In the genomic region with DNA sequence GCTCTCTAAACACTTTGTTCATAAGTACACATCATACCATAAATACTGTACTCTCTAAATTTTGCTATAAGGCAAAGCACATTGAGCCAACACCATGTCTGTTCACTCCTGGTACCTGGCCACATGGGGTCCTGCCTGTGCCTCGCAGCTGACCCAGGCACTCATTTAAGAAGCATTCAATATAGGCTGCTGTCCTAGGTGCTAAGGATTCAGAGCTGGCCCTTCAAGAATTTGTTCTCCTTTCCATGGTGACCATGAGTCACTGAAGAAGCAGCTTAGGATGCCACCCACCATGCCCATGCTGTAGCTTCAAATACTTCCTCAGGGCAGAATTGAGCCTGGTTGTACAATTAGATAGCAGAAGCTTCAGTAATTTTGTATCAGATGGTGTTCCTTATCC, we compare ENCODE assay signal across 13 cellular contexts. TPM values are rescaled to one million over a fixed set of nuclear protein-coding genes. Genes with fewer than 3 reads are reported as not detected.
DNase-seq lines count a peak whose midpoint lies in the region; ATAC-seq and TF ChIP-seq lines count a peak whose summit lies in the region.
"Had no signal": no experiment of that assay in that cellular context is flagged by ENCODE, and none has a peak within 500 bp of the region (broad histone marks: within the 10 kb centered on the region; RNA-seq: fewer than 3 reads in every experiment).

No MANE protein-coding gene starts in this region.

- no peaks in the 10 kb centered on the region for H3K9me3 ChIP-seq in IMR-90 (ENCODE audit: control insufficient read depth, insufficient read depth, low read length)
- no peaks in the 10 kb centered on the region for H3K9me3 ChIP-seq in right atrium auricular region
- H3K9me3 ChIP-seq: BLaER1 had no signal

- TF ChIP-seq CTCF in AG04449 (IDR thresholded peaks at IDR 0.05; ENCODE audit: insufficient read depth, low read length, missing control alignments): peak; percentile 6
- TF ChIP-seq CTCF in IMR-90 (conservative IDR thresholded peaks at IDR 0.05; ENCODE audit: low read depth, low read length): no peak
- no peak for TF ChIP-seq CTCF in WTC11 (IDR thresholded peaks at IDR 0.05)
- TF ChIP-seq CTCF in right atrium auricular region (IDR thresholded peaks at IDR 0.05): no peak

- no peak overlapping the region for H3K27ac Mint-ChIP-seq in WTC11

- TF ChIP-seq POLR2A in IMR-90 (IDR thresholded peaks at IDR 0.05; ENCODE audit: low read depth, low read length): no peak

- in situ Hi-C loops in IMR-90 (cut with MboI; ENCODE audit: low sequenced_read_pairs): loop anchor here (10.0 kb wide), 1 partner anchor 140 kb away; no protein-coding TSS in a partner anchor

- H3K9me3 Mint-ChIP-seq in WTC11: no peaks in the 10 kb centered on the region

- H3K56ac ChIP-seq in IMR-90 (ENCODE audit: extremely low read depth, insufficient read depth, low read length): no peak overlapping the region

- H3K4ac ChIP-seq in IMR-90 (ENCODE audit: low read depth, low read length): no peak overlapping the region

- peaks cover 10% of the 10 kb centered on the region for H3K4me1 Mint-ChIP-seq in WTC11

- intact Hi-C loops in IMR-90 (cut with micrococcal nuclease): loop anchor here (1.0 kb wide), 1 partner anchor 45 kb away; no protein-coding TSS in a partner anchor

- DNase-seq in AG04449 (ENCODE audit: low read depth, low spot score) (no peak), IMR-90 (peak; percentile 40), WTC11 (ENCODE audit: low spot score) (peak; percentile 29), iPS DF 19.7 (ENCODE audit: low read depth, low spot score) (peak; percentile 12), SW 1271 (lab: John Stamatoyannopoulos, UW) (no peak), NCI-H82 (lab: John Stamatoyannopoulos, UW) (no peak), right atrium auricular region (ENCODE audit: low spot score) (no peak), substantia nigra (lab: John Stamatoyannopoulos, UW) (no peak)
- DNase-seq: activated CD8-positive, alpha-beta memory T cell treated with anti-CD3 and anti-CD28 coated beads, Interleukin-2, amount 50 U/mL, for 48 hours; aorta; NCI-H1436 treated with DMSO at 0.1 percent for 48 hours; NK-92 treated with Interleukin-12 subunit alpha and Interleukin-12 subunit beta, amount 100 ng/mL, for 24 hours had no signal

- no peak overlapping the region for H2BK120ac ChIP-seq in IMR-90 (ENCODE audit: low read depth, low read length)

- H3K36me3 Mint-ChIP-seq in WTC11: no peaks in the 10 kb centered on the region

- no peak overlapping the region for H2AK5ac ChIP-seq in IMR-90 (ENCODE audit: low read depth, low read length)

- POLR2A ChIA-PET in AG04449 (lab: Yijun Ruan, JAX) (interaction anchor here (1.0 to 1.3 kb wide), 2 partner anchors 146 to 151 kb away, joined by 5 read pairs; no protein-coding TSS in a partner anchor), IMR-90 (lab: Charles Lee; ENCODE audit: unreplicated experiment) (no interaction called here), WTC11 (lab: Charles Lee) (no interaction called here)

- H3K27me3 ChIP-seq in IMR-90 (ENCODE audit: control insufficient read depth, insufficient read depth, low read length): no peaks in the 10 kb centered on the region
- H3K27me3 ChIP-seq in right atrium auricular region: no peaks in the 10 kb centered on the region
- H3K27me3 ChIP-seq: BLaER1 had no signal

- no peak overlapping the region for H2BK5ac ChIP-seq in IMR-90 (ENCODE audit: low read depth, low read length, poor library complexity, severe bottlenecking)

- no peak overlapping the region for H2AFZ ChIP-seq in IMR-90 (replicated peaks; ENCODE audit: low read length, poor library complexity)

- H4K20me1 ChIP-seq in IMR-90 (ENCODE audit: insufficient read depth, low read length): no peaks in the 10 kb centered on the region
- H4K20me1 ChIP-seq: BLaER1 had no signal

- no peaks in the 10 kb centered on the region for H3K4me1 ChIP-seq in IMR-90 (ENCODE audit: control insufficient read depth, insufficient read depth, low read length)
- peaks cover 0 to 5% of the 10 kb centered on the region in 2 donors for H3K4me1 ChIP-seq in right atrium auricular region

- no peak overlapping the region for H3K18ac ChIP-seq in IMR-90 (ENCODE audit: low read depth, low read length)

- H3K36me3 ChIP-seq in IMR-90 (ENCODE audit: control insufficient read depth, insufficient read depth, low read length) (no peaks in the 10 kb centered on the region), right atrium auricular region (no peaks in the 10 kb centered on the region)

- H2AK9ac ChIP-seq in IMR-90 (replicated peaks; ENCODE audit: low read depth, low read length, poor library complexity): no peak overlapping the region

- H4K5ac ChIP-seq in IMR-90 (ENCODE audit: low read depth, low read length): no peak overlapping the region

- no peak overlapping the region for H2BK15ac ChIP-seq in IMR-90 (ENCODE audit: low read depth, low read length)

- H3K4me2 ChIP-seq in IMR-90 (ENCODE audit: low read depth, low read length): no peak overlapping the region
- H3K4me2 ChIP-seq: BLaER1 had no signal

- H3K27ac ChIP-seq in IMR-90 (ENCODE audit: insufficient read depth, low read length): no peak overlapping the region
- no peak overlapping the region for H3K27ac ChIP-seq in right atrium auricular region
- H3K27ac ChIP-seq in substantia nigra (ENCODE audit: low read depth, low read length, poor library complexity, severe bottlenecking): no peak overlapping the region
- H3K27ac ChIP-seq: BLaER1 had no signal

- H2BK20ac ChIP-seq in IMR-90 (ENCODE audit: low read depth, low read length): no peak overlapping the region

- no peaks in the 10 kb centered on the region for H3K79me1 ChIP-seq in IMR-90 (ENCODE audit: low read depth in 1 of 2, low read length in 2 of 2)

- H3K9me1 ChIP-seq in IMR-90 (ENCODE audit: insufficient read depth, low read length): no peaks in the 10 kb centered on the region

- 60% methylated on average over 1 of the region's 1 CpG; no CpG with 5 or more reads in 1 of the 2 experiments for WGBS in IMR-90 (ENCODE audit: extremely low coverage in 2 of 2, insufficient read length in 1 of 2), 2 experiments

- dilution Hi-C loops in IMR-90 (cut with HindIII; ENCODE audit: low sequenced_read_pairs, unreplicated experiment): loop anchor here (25.0 kb wide), 1 partner anchor 248 kb away; no protein-coding TSS in a partner anchor

- H3K23ac ChIP-seq in IMR-90 (ENCODE audit: low read depth, low read length): no peak overlapping the region

- CTCF ChIA-PET in AG04449 (lab: Yijun Ruan, JAX) (interaction anchor here (0.8 to 13.4 kb wide), 29 partner anchors 8 to 300 kb away, joined by 3 to 408 read pairs (median 36); a partner anchor contains a TSS), IMR-90 (lab: Yijun Ruan, JAX) (interaction anchor here (1.1 to 4.2 kb wide), 2 partner anchors 18 to 150 kb away, joined by 3 to 20 read pairs; no protein-coding TSS in a partner anchor), WTC11 (lab: Charles Lee) (interaction anchor here (0.6 to 2.3 kb wide), 8 partner anchors 16 to 299 kb away, joined by 3 to 15 read pairs (median 6); a partner anchor contains a TSS)

- no peak overlapping the region for H3K9ac ChIP-seq in IMR-90 (ENCODE audit: low read depth, low read length)
- H3K9ac ChIP-seq: BLaER1 had no signal

- TF ChIP-seq RAD21 in IMR-90 (IDR thresholded peaks at IDR 0.05; ENCODE audit: low read length): no peak

- no peak overlapping the region for H4K91ac ChIP-seq in IMR-90 (ENCODE audit: insufficient read depth, low read depth, low read length)

- no peak overlapping the region for H4K8ac ChIP-seq in IMR-90 (ENCODE audit: low read depth in 2 of 2, low read length in 2 of 2)

- H3K4me3 Mint-ChIP-seq in WTC11: no peak overlapping the region

- ATAC-seq in IMR-90 (ENCODE audit: low read depth) (peak; percentile 56; the same call in 1 of the 2 replicates), WTC11 (peak; percentile 68)

- BruUV-seq in IMR-90 (replicated peaks; lab: Mats Ljungman, UMichigan): no TSS peak

- H3K27me3 Mint-ChIP-seq in WTC11 (ENCODE audit: low read depth): no peaks in the 10 kb centered on the region

- H3K14ac ChIP-seq in IMR-90 (replicated peaks; ENCODE audit: low read depth, low read length): no peak overlapping the region

- H3K4me3 ChIP-seq in AG04449 (ENCODE audit: low read depth, low read length): no peak overlapping the region
- H3K4me3 ChIP-seq in IMR-90 (ENCODE audit: insufficient read depth, low read depth, low read length): no peak overlapping the region
- H3K4me3 ChIP-seq in right atrium auricular region: no peak overlapping the region
- H3K4me3 ChIP-seq: BLaER1 had no signal

TF ChIP-seq in IMR-90, 13 proteins besides CTCF, POLR2A, EP300 and RAD21 (continues in another document):
- TF ChIP-seq SMC3 (IDR thresholded peaks at IDR 0.05; ENCODE audit: low read depth, low read length) (no peak), MAFK (IDR thresholded peaks at IDR 0.05; ENCODE audit: low read depth, low read length) (no peak), CHD1 (IDR thresholded peaks at IDR 0.05; ENCODE audit: low read depth, low read length) (no peak)

TF ChIP-seq in WTC11, 78 proteins besides CTCF, POLR2A, EP300 and RAD21 (continues in another document):
- TF ChIP-seq JUN (CRISPR knock-in tag; IDR thresholded peaks at IDR 0.05) (no peak), OVOL2 (CRISPR knock-in tag; IDR thresholded peaks at IDR 0.05; ENCODE audit: borderline replicate concordance) (no peak), ZNF138 (CRISPR knock-in tag; conservative IDR thresholded peaks at IDR 0.05) (no peak), JAZF1 (CRISPR knock-in tag; IDR thresholded peaks at IDR 0.05) (no peak), PRRX2 (CRISPR knock-in tag; IDR thresholded peaks at IDR 0.05) (no peak), ZNF121 (CRISPR knock-in tag; IDR thresholded peaks at IDR 0.05) (no peak)
- TF ChIP-seq, protein P1, sequence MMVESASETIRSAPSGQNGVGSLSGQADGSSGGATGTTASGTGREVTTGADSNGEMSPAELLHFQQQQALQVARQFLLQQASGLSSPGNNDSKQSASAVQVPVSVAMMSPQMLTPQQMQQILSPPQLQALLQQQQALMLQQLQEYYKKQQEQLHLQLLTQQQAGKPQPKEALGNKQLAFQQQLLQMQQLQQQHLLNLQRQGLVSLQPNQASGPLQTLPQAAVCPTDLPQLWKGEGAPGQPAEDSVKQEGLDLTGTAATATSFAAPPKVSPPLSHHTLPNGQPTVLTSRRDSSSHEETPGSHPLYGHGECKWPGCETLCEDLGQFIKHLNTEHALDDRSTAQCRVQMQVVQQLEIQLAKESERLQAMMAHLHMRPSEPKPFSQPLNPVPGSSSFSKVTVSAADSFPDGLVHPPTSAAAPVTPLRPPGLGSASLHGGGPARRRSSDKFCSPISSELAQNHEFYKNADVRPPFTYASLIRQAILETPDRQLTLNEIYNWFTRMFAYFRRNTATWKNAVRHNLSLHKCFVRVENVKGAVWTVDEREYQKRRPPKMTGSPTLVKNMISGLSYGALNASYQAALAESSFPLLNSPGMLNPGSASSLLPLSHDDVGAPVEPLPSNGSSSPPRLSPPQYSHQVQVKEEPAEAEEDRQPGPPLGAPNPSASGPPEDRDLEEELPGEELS (CRISPR knock-in tag; IDR thresholded peaks at IDR 0.05): no peak

RNA-seq across cellular contexts. Expression of a gene that starts 39.8 kb away (rescaled TPM):
- total RNA-seq in IMR-90 (2012; rRNA removed) (2.2 and 2.5 TPM in 2 replicates), WTC11 (2021) (1.8 to 2.4 TPM (median 2.3 TPM) in 3 replicates), right atrium auricular region (under 1 TPM; 0.19 to 0.43 TPM)
- polyA plus RNA-seq in IMR-90 (2012; rRNA removed): 0.55 and 0.57 TPM in 2 replicates
- 0.20 and 0.37 TPM in 2 replicates for polyA plus RNA-seq in IMR-90 (2012; cell fraction: cytosol; rRNA removed)
- polyA plus RNA-seq in IMR-90 (2012; cell fraction: nucleus; rRNA removed; ENCODE audit: low replicate concordance): 0.74 and 1.9 TPM in 2 replicates

Comparison
In these comparisons a context has a peak if more than half of its experiments do, and no peak if none do; other contexts are left out.
1. DNase-seq: peak in IMR-90 (single experiment), WTC11 (single experiment) and iPS DF 19.7 (single experiment); none in AG04449 (single experiment), SW 1271 (0 of 2), NCI-H82 (single experiment), right atrium auricular region (single experiment) and substantia nigra (0 of 49).